10 cellular contexts compared by ENCODE assay signal in the genomic region with DNA sequence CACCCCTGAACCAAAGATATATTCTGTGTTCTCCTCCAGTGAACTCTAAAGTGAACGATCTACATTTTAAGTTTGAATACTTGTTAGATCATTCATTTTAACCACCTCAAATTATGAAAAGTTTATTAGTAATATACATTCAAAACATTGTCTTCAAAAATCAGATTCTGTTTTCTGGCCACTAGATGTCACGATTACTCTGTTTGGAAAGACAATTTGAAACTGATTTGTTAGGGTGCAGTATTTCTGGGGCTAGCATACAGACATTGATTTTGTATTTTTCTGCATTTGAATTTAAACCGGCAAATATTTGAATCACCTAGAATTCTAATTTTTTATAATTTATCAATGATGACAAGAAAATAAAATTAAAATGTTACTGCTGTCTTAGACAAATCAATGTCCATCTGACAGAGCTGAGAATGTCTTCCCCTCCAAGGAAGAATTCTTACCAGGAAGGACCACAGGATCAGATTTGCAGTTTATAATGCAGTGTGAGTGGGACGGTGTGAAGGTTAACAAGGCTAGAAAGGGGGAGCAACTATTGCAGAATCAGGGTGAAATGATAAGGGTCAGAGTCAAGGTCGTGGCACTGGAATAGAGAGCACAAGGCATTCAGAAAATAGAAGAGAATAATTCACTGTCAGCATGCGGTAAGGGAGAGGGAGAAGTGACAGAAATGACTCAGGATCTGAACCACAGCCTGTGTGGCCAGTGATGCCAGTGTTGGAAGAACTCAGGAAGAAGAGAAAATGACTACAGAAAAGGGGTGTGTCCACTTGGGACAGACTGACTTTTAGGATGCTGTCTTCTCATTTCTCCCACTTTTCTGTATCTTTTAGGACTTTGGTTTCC.
DNase-seq lines count a peak whose midpoint lies in the region; ATAC-seq and TF ChIP-seq lines count a peak whose summit lies in the region.
"Had no signal": no experiment of that assay in that cellular context is flagged by ENCODE, and none has a peak within 500 bp of the region (broad histone marks: within the 10 kb centered on the region; RNA-seq: fewer than 3 reads in every experiment).

No MANE protein-coding gene starts in this region.

- no peak for TF ChIP-seq EP300 in upper lobe of left lung (IDR thresholded peaks at IDR 0.05)

- TF ChIP-seq POLR2A in upper lobe of left lung (IDR thresholded peaks at IDR 0.05), result no peak

- WGBS in heart right ventricle, 2 donors, result 17 to 26% methylated on average over 6 of the region's 6 CpGs
- 39 to 43% methylated on average over 6 of the region's 6 CpGs for WGBS in upper lobe of left lung, 2 donors

- H3K4me3 ChIP-seq in heart right ventricle, result no peak overlapping the region
- H3K4me3 ChIP-seq in upper lobe of left lung, result no peak overlapping the region
- H3K4me3 ChIP-seq: SJCRH30 had no signal

- intact Hi-C loops in heart right ventricle (cut with DNase I), result loop anchor here in 2 of 10 donors (10.0 kb wide), 2 partner anchors 221 to 231 kb away; no protein-coding TSS in a partner anchor

- H3K4me1 ChIP-seq in heart right ventricle (peaks cover 0 to 7% (median 0%) of the 10 kb centered on the region in 9 donors), upper lobe of left lung (no peaks in the 10 kb centered on the region)
- H3K4me1 ChIP-seq: SJCRH30 had no signal

- DNase-seq in ELR (ENCODE audit: low read depth) (peak; percentile 60), KG1 (lab: John Stamatoyannopoulos, UW) (peak; percentile 1), heart right ventricle (no peak), upper lobe of left lung (no peak), ureter (ENCODE audit: low spot score) (no peak), COR-L47 (lab: John Stamatoyannopoulos, UW) (no peak)

- peak; percentile 89 for TF ChIP-seq CTCF in VCaP (conservative IDR thresholded peaks at IDR 0.05)
- TF ChIP-seq CTCF in heart right ventricle (IDR thresholded peaks at IDR 0.05), result peak; percentile 15 to 66 (median 62)
- peak in 5 of 6 experiments; percentile 14 to 41 (median 25) for TF ChIP-seq CTCF in upper lobe of left lung (IDR thresholded peaks at IDR 0.05)

- H3K27ac ChIP-seq in VCaP (no peak overlapping the region), heart right ventricle (peak overlapping the region in 5 of 10 donors; percentile 9 to 52 (median 27)), upper lobe of left lung (no peak overlapping the region)
- H3K27ac ChIP-seq: SJCRH30 had no signal

- ATAC-seq in heart right ventricle (peak in 6 of 8 donors; percentile 25 to 57 (median 52)), upper lobe of left lung (ENCODE audit: low FRiP score in 2 of 2) (no peak), GM18861 (IDR thresholded peaks at IDR 0.05; ENCODE audit: unreplicated experiment) (no peak)
- ATAC-seq: naive thymus-derived CD4-positive, alpha-beta T cell had no signal

- H3K36me3 ChIP-seq in heart right ventricle, result no peaks in the 10 kb centered on the region
- H3K36me3 ChIP-seq in upper lobe of left lung, result no peaks in the 10 kb centered on the region
- H3K36me3 ChIP-seq: SJCRH30 had no signal

- H3K9me3 ChIP-seq in heart right ventricle, result no peaks in the 10 kb centered on the region
- H3K9me3 ChIP-seq in upper lobe of left lung, result no peaks in the 10 kb centered on the region
- H3K9me3 ChIP-seq: SJCRH30 had no signal

- H3K27me3 ChIP-seq in heart right ventricle, result no peaks in the 10 kb centered on the region
- H3K27me3 ChIP-seq in upper lobe of left lung, result no peaks in the 10 kb centered on the region
- H3K27me3 ChIP-seq: SJCRH30 had no signal

Comparison
In these comparisons a context has a peak if more than half of its experiments do, and no peak if none do; other contexts are left out.
1. DNase-seq: peak in ELR (single experiment) and KG1 (single experiment); none in heart right ventricle (0 of 2), upper lobe of left lung (0 of 2), ureter (single experiment) and COR-L47 (single experiment).
2. CTCF ChIP-seq: peak in every context shown above with its lines; median percentile 89 in VCaP; 62 in heart right ventricle; 25 in upper lobe of left lung.
3. ATAC-seq: peak in heart right ventricle (6 of 8); none in upper lobe of left lung (0 of 2) and GM18861 (single experiment).